In genomic region chr3:53232641-53233377, GRCh38 we compare ENCODE assay signal across 18 cellular contexts. TPM values are rescaled to one million over a fixed set of nuclear protein-coding genes. Genes with fewer than 3 reads are reported as not detected.
A peak's percentile ranks its signal among the peaks of the same experiment; 100 is the strongest.
DNase-seq lines count a peak whose midpoint lies in the region; ATAC-seq and TF ChIP-seq lines count a peak whose summit lies in the region.
"Had no signal": no experiment of that assay in that cellular context is flagged by ENCODE, and none has a peak within 500 bp of the region (broad histone marks: within the 10 kb centered on the region; RNA-seq: fewer than 3 reads in every experiment).

No MANE protein-coding gene starts in this region.

- H3K36me3 Mint-ChIP-seq in Calu3 (ENCODE audit: insufficient read depth, unreplicated experiment), result peaks cover 82% of the 10 kb centered on the region
- H3K36me3 Mint-ChIP-seq in HFFc6 (ENCODE audit: low read depth), result peaks cover 23% of the 10 kb centered on the region

- no peak overlapping the region for H4K12ac ChIP-seq in trophoblast cell (ENCODE audit: low read depth, low read length)

- no peak overlapping the region for H3K9ac ChIP-seq in trophoblast cell (ENCODE audit: low read length)

- no peak overlapping the region for H2AK5ac ChIP-seq in trophoblast cell (ENCODE audit: low read length)

- no peak overlapping the region for H3K23ac ChIP-seq in trophoblast cell (ENCODE audit: low read length)

- no peak for DNase-seq in Calu3
- no peak for DNase-seq in HFFc6
- no peak for DNase-seq in dorsolateral prefrontal cortex
- DNase-seq in trophoblast cell, result no peak
- no peak for DNase-seq in activated CD4-positive, alpha-beta T cell treated with anti-CD3 and anti-CD28 coated beads, Interleukin-2, amount 50 U/mL, for 1 hour
- no peak for DNase-seq in glomerular visceral epithelial cell (ENCODE audit: extremely low spot score)
- no peak for DNase-seq in DMS153 treated with DMSO at 0.1 percent for 48 hours (lab: John Stamatoyannopoulos, UW; ENCODE audit: unreplicated experiment)
- DNase-seq: activated CD4-positive, alpha-beta T cell treated with anti-CD3 and anti-CD28 coated beads, Interleukin-2, amount 50 U/mL, for 4 hours; C1 segment of cervical spinal cord; DND-41; effector CD8-positive, alpha-beta T cell; foreskin fibroblast; NCI-H2081 treated with DMSO at 0.1 percent for 48 hours; NCI-H748 treated with DMSO at 0.1 percent for 48 hours; testis had no signal

- H3K4me3 ChIP-seq in dorsolateral prefrontal cortex (no peak overlapping the region), trophoblast cell (ENCODE audit: low read depth, low read length) (no peak overlapping the region)
- H3K4me3 ChIP-seq: testis had no signal

- H3K79me1 ChIP-seq in trophoblast cell (ENCODE audit: low read length), result peaks cover 14% of the 10 kb centered on the region

- H3K27ac ChIP-seq in dorsolateral prefrontal cortex, result peak overlapping the region in 51 of 59 donors; percentile 3 to 91 (median 54)
- H3K27ac ChIP-seq in trophoblast cell (ENCODE audit: low read depth, low read length), result no peak overlapping the region
- H3K27ac ChIP-seq: testis had no signal

- no peak overlapping the region for H3K14ac ChIP-seq in trophoblast cell (ENCODE audit: low read length)

- no TSS peak for BruUV-seq in Calu3 (replicated peaks; lab: Mats Ljungman, UMichigan)

- peaks cover 3% of the 10 kb centered on the region for H3K79me2 ChIP-seq in trophoblast cell (ENCODE audit: control insufficient read depth, insufficient read depth, low read length, poor library complexity)

- H3K27me3 Mint-ChIP-seq in Calu3 (ENCODE audit: unreplicated experiment), result no peaks in the 10 kb centered on the region
- peaks cover 2% of the 10 kb centered on the region; the same call in 1 of the 2 replicates for H3K27me3 Mint-ChIP-seq in HFFc6 (ENCODE audit: insufficient read depth)
- H3K27me3 Mint-ChIP-seq: brain had no signal

- H3K9me3 ChIP-seq in trophoblast cell (ENCODE audit: insufficient read depth, low read depth, low read length), result peaks cover 2% of the 10 kb centered on the region
- H3K9me3 ChIP-seq: testis had no signal

- no peak overlapping the region for H2BK5ac ChIP-seq in trophoblast cell (ENCODE audit: low read depth, low read length, poor library complexity)

- WGBS in trophoblast cell (ENCODE audit: extremely low coverage, insufficient coverage, insufficient read length), result no CpG with 5 or more reads among the region's 18 CpGs

- H3K4me1 ChIP-seq in trophoblast cell (ENCODE audit: control insufficient read depth in 1 of 2, insufficient read depth in 2 of 2, low read length in 2 of 2), result peaks cover 12 to 15% of the 10 kb centered on the region in 2 experiments

- no peak overlapping the region for H4K91ac ChIP-seq in trophoblast cell (ENCODE audit: low read depth, low read length)

- H3K4ac ChIP-seq in trophoblast cell (ENCODE audit: low read depth, low read length), result no peak overlapping the region

- TF ChIP-seq CTCF in Calu3 (IDR thresholded peaks at IDR 0.05; ENCODE audit: unreplicated experiment) (no peak), HFFc6 (IDR thresholded peaks at IDR 0.05) (no peak), dorsolateral prefrontal cortex (IDR thresholded peaks at IDR 0.05 in 54 of 56, conservative IDR thresholded peaks at IDR 0.05 in 2 of 56; ENCODE audit: low read depth in 1 of 56, partially characterized antibody in 56 of 56) (no peak)

- peak overlapping the region; percentile 12 for H3K18ac ChIP-seq in trophoblast cell (ENCODE audit: low read length)

- H3K27me3 ChIP-seq in dorsolateral prefrontal cortex (no peaks in the 10 kb centered on the region), trophoblast cell (ENCODE audit: insufficient read depth, low read length) (no peaks in the 10 kb centered on the region)
- H3K27me3 ChIP-seq: testis had no signal

- H3K36me3 ChIP-seq in trophoblast cell (ENCODE audit: control insufficient read depth in 1 of 2, insufficient read depth in 2 of 2, low read length in 2 of 2), result peaks cover 82 to 88% of the 10 kb centered on the region in 2 experiments

- ATAC-seq in GM19467 (IDR thresholded peaks at IDR 0.05; ENCODE audit: unreplicated experiment), result no peak

- H3K4me3 Mint-ChIP-seq in Calu3 (ENCODE audit: low read depth, unreplicated experiment) (no peak overlapping the region), HFFc6 (no peak overlapping the region)
- H3K4me3 Mint-ChIP-seq: brain, mesothelial cell of epicardium had no signal

- CTCF ChIA-PET in Calu3 (lab: Charles Lee), result interaction anchor here (1.1 kb wide), 1 partner anchor 12 kb away, joined by 3 read pairs; no protein-coding TSS in a partner anchor

- H3K4me2 ChIP-seq in trophoblast cell (ENCODE audit: low read length), result no peak overlapping the region

- intact Hi-C loops in Calu3 (cut with micrococcal nuclease; ENCODE audit: unreplicated experiment), result no loop called here
- intact Hi-C loops in dorsolateral prefrontal cortex (cut with DNase I), result loop anchor here in 1 of 2 donors (10.0 kb wide), 1 partner anchor 482 kb away; no protein-coding TSS in a partner anchor

- H4K8ac ChIP-seq in trophoblast cell (ENCODE audit: low read depth, low read length), result no peak overlapping the region

- no peak overlapping the region for H2BK12ac ChIP-seq in trophoblast cell (ENCODE audit: low read length)

- H3K9me3 Mint-ChIP-seq in Calu3 (ENCODE audit: low read depth, unreplicated experiment), result no peaks in the 10 kb centered on the region
- H3K9me3 Mint-ChIP-seq in HFFc6, result no peaks in the 10 kb centered on the region
- H3K9me3 Mint-ChIP-seq: brain, mesothelial cell of epicardium had no signal

- H2BK120ac ChIP-seq in trophoblast cell (ENCODE audit: insufficient read depth, low read length, poor library complexity), result no peak overlapping the region

- H3K27ac Mint-ChIP-seq in Calu3 (ENCODE audit: unreplicated experiment) (peak overlapping the region; percentile 85), HFFc6 (peak overlapping the region; percentile 82; the same call in 1 of the 2 replicates)
- H3K27ac Mint-ChIP-seq: mesothelial cell of epicardium had no signal

- peaks cover 27% of the 10 kb centered on the region for H3K4me1 Mint-ChIP-seq in Calu3 (ENCODE audit: low read depth, unreplicated experiment)
- H3K4me1 Mint-ChIP-seq in HFFc6 (ENCODE audit: low read depth), result peaks cover 35% of the 10 kb centered on the region

- H2AFZ ChIP-seq in trophoblast cell (ENCODE audit: insufficient read depth, low read length, poor library complexity), result no peak overlapping the region

RNA-seq across cellular contexts. Expression of gene TKT, which starts 23.0 kb away (rescaled TPM):
- total RNA-seq in Calu3 (2022) (391 and 446 TPM in 2 replicates), dorsolateral prefrontal cortex (100 to 1,000 TPM; 130 to 245 (median 170) TPM)
- total RNA-seq in HFFc6 (2021; fragmentation: NEBNext Ultra II Directional; extraction: Animal tissue kit (Norgen Biotek cat#: 25700)), result 100 to 1,000 TPM; 335 to 562 (median 471) TPM
- 527 and 539 TPM in 2 replicates for polyA plus RNA-seq in trophoblast cell (2013)
